ENCODE assay signal across 17 cellular contexts in the genomic region with DNA sequence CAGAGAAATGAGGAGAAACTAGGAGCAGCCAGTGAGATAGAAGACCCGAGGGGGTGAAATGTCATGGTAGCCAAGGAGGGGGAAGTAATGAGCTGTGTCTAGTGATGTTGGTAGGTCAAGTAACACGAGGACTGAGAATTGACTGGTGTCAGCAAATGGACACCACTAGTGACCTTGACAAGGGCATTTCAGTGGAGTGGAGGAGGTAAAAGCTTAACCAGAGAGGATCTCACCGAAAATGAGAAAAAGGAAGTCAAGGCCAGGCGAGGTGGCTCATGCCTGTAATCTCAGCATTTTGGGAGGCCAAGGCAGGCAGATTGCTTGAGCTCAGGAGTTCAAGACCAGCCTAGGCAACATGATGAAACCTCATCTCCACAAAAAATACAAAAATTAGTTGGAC. TPM values are rescaled to one million over a fixed set of nuclear protein-coding genes. Genes with fewer than 3 reads are reported as not detected.
DNase-seq lines count a peak whose midpoint lies in the region; ATAC-seq, FAIRE-seq and TF ChIP-seq lines count a peak whose summit lies in the region.
"Had no signal": no experiment of that assay in that cellular context is flagged by ENCODE, and none has a peak within 500 bp of the region (broad histone marks: within the 10 kb centered on the region; RNA-seq: fewer than 3 reads in every experiment).

No MANE protein-coding gene starts in this region.

- no peaks in the 10 kb centered on the region for H4K20me1 ChIP-seq in K562 (replicated peaks; ENCODE audit: control insufficient read depth, insufficient read depth, low read length)

- peak overlapping the region; percentile 26 for H3K4me3 Mint-ChIP-seq in CD4-positive, alpha-beta T cell
- H3K4me3 Mint-ChIP-seq in nephron (peak overlapping the region; percentile 2 to 65 (median 34)), type B pancreatic cell (peak overlapping the region; percentile 7)
- H3K4me3 Mint-ChIP-seq: H9 had no signal

- no peak for DNase-seq in CD4-positive, alpha-beta T cell
- DNase-seq in K562 (ENCODE audit: extremely low read depth in 1 of 4, low spot score in 3 of 4) (peak in 1 of 4 experiments; percentile 21), type B pancreatic cell (ENCODE audit: extremely low spot score, unreplicated experiment) (no peak), iPS-NIHi7 (ENCODE audit: extremely low spot score) (no peak), thyroid gland (no peak)
- no peak for DNase-seq in activated CD4-positive, alpha-beta T cell treated with anti-CD3 and anti-CD28 coated beads for 4 hours
- DNase-seq: BE2C; C1 segment of cervical spinal cord; CD4-positive, alpha-beta memory T cell; DMS153; DMS79; GDM1; GOT3; H9 had no signal

- H3K4me1 ChIP-seq in K562 (replicated peaks in 1 of 2; ENCODE audit: control insufficient read depth in 2 of 2, insufficient read depth in 2 of 2, low read length in 2 of 2) (peaks cover 10 to 15% of the 10 kb centered on the region in 2 experiments; a peak in 4 of 5 replicates), thyroid gland (peaks cover 7 to 8% of the 10 kb centered on the region in 2 donors)
- H3K4me1 ChIP-seq: BE2C had no signal

- no peak for TF ChIP-seq RAD21 in K562 (CRISPR knock-in tag; conservative IDR thresholded peaks at IDR 0.05 in 1 of 2, IDR thresholded peaks at IDR 0.05 in 1 of 2)

- H3K36me3 ChIP-seq in K562 (ENCODE audit: control insufficient read depth, insufficient read depth, low read length) (no peaks in the 10 kb centered on the region), thyroid gland (no peaks in the 10 kb centered on the region)
- H3K36me3 ChIP-seq: BE2C had no signal

- peaks cover 7% of the 10 kb centered on the region for H3K36me3 Mint-ChIP-seq in CD4-positive, alpha-beta T cell (ENCODE audit: low read depth)
- H3K36me3 Mint-ChIP-seq in nephron (ENCODE audit: low read depth) (no peaks in the 10 kb centered on the region), type B pancreatic cell (no peaks in the 10 kb centered on the region)

- no peak for TF ChIP-seq CTCF in CD4-positive, alpha-beta T cell (IDR thresholded peaks at IDR 0.05)
- TF ChIP-seq CTCF in K562 (IDR thresholded peaks at IDR 0.05 in 2 of 3, conservative IDR thresholded peaks at IDR 0.05 in 1 of 3; ENCODE audit: insufficient read depth in 2 of 3, low read depth in 1 of 3, low read length in 3 of 3) = no peak
- no peak for TF ChIP-seq CTCF in nephron (IDR thresholded peaks at IDR 0.05; ENCODE audit: unreplicated experiment in 3 of 3)
- no peak for TF ChIP-seq CTCF in type B pancreatic cell (conservative IDR thresholded peaks at IDR 0.05)
- no peak for TF ChIP-seq CTCF in thyroid gland (IDR thresholded peaks at IDR 0.05)

- ATAC-seq in CD4-positive, alpha-beta T cell (ENCODE audit: poor library complexity) = no peak
- no peak for ATAC-seq in K562

- CTCF ChIA-PET in CD4-positive, alpha-beta T cell (lab: Charles Lee) = interaction anchor here (0.8 kb wide), 1 partner anchor 17 kb away, joined by 5 read pairs; no protein-coding TSS in a partner anchor
- CTCF ChIA-PET in K562 (lab: Yijun Ruan, JAX; ENCODE audit: low intra/inter-chr PET ratio) = no interaction called here

- peak overlapping the region; percentile 87 for H2AFZ ChIP-seq in K562 (ENCODE audit: low read depth, low read length)

- H3K27me3 Mint-ChIP-seq in CD4-positive, alpha-beta T cell = no peaks in the 10 kb centered on the region
- H3K27me3 Mint-ChIP-seq in nephron (ENCODE audit: low read depth) = peaks cover 5% of the 10 kb centered on the region
- no peaks in the 10 kb centered on the region for H3K27me3 Mint-ChIP-seq in type B pancreatic cell

- H3K4me2 ChIP-seq in K562 (ENCODE audit: insufficient read depth, low read length) = no peak overlapping the region

- FAIRE-seq in K562 (lab: Jason Lieb, UNC) = no peak
- FAIRE-seq: GM12892, GM18507 had no signal

- intact Hi-C loops in CD4-positive, alpha-beta T cell (cut with DNase I, micrococcal nuclease) = loop anchor here in 1 of 2 experiments (10.0 kb wide), 2 partner anchors 292 to 668 kb away; a partner anchor contains a TSS
- intact Hi-C loops in K562 (cut with micrococcal nuclease) (loop anchor here (10.0 kb wide), 1 partner anchor 122 kb away; a partner anchor contains a TSS), thyroid gland (cut with DNase I) (loop anchor here (10.0 kb wide), 1 partner anchor 192 kb away; no protein-coding TSS in a partner anchor)

- H3K79me2 ChIP-seq in K562 (ENCODE audit: control insufficient read depth, insufficient read depth, low read length) = peaks cover 19% of the 10 kb centered on the region

- POLR2A ChIA-PET in CD4-positive, alpha-beta T cell (lab: Charles Lee) = interaction anchor here (4.4 kb wide), 1 partner anchor 20 kb away, joined by 36 read pairs; no protein-coding TSS in a partner anchor
- POLR2A ChIA-PET in K562 (lab: Yijun Ruan, JAX) = interaction anchor here (0.6 to 1.3 kb wide), 5 partner anchors 8 to 1887 kb away, joined by 3 to 4 read pairs (median 3); no protein-coding TSS in a partner anchor

- H3K9me3 ChIP-seq in CD4-positive, alpha-beta T cell (ENCODE audit: control insufficient read depth, low read length) = no peaks in the 10 kb centered on the region
- H3K9me3 ChIP-seq in K562 (replicated peaks; ENCODE audit: control insufficient read depth, insufficient read depth, low read depth, low read length) = no peaks in the 10 kb centered on the region
- no peaks in the 10 kb centered on the region for H3K9me3 ChIP-seq in thyroid gland
- H3K9me3 ChIP-seq: BE2C had no signal

- no peaks in the 10 kb centered on the region for H3K9me1 ChIP-seq in K562 (ENCODE audit: control insufficient read depth, insufficient read depth, low read length)

- no peaks in the 10 kb centered on the region for H3K27me3 ChIP-seq in CD4-positive, alpha-beta T cell (ENCODE audit: control insufficient read depth, insufficient read depth, low read length)
- H3K27me3 ChIP-seq in K562 (ENCODE audit: control insufficient read depth in 2 of 2, insufficient read depth in 2 of 2, low read length in 2 of 2) (no peaks in the 10 kb centered on the region), thyroid gland (no peaks in the 10 kb centered on the region)
- H3K27me3 ChIP-seq: BE2C had no signal

- in situ Hi-C loops in K562 (cut with MboI) = no loop called here

- H3K27ac ChIP-seq in CD4-positive, alpha-beta T cell (ENCODE audit: low read depth, low read length) = no peak overlapping the region
- no peak overlapping the region for H3K27ac ChIP-seq in K562 (ENCODE audit: extremely low read depth, low read depth, low read length)
- H3K27ac ChIP-seq in thyroid gland = no peak overlapping the region

- 33% methylated on average over 4 of the region's 4 CpGs for WGBS in K562 (ENCODE audit: insufficient coverage, low coverage, missing lambda C conversion rate)
- WGBS in thyroid gland, 2 donors = 90 to 91% methylated on average over 4 of the region's 4 CpGs

- TF ChIP-seq EP300 in K562 (IDR thresholded peaks at IDR 0.05; ENCODE audit: low read length) = no peak

- H3K4me1 Mint-ChIP-seq in CD4-positive, alpha-beta T cell (ENCODE audit: low read depth) = peaks cover 37% of the 10 kb centered on the region
- H3K4me1 Mint-ChIP-seq in nephron (peaks cover 21% of the 10 kb centered on the region), type B pancreatic cell (ENCODE audit: unreplicated experiment) (peaks cover 18% of the 10 kb centered on the region)

- BruUV-seq in K562 (replicated peaks; lab: Mats Ljungman, UMichigan) = no TSS peak

- H3K27ac Mint-ChIP-seq in CD4-positive, alpha-beta T cell = no peak overlapping the region
- peak overlapping the region in 1 of 3 experiments; percentile 8 for H3K27ac Mint-ChIP-seq in nephron
- H3K27ac Mint-ChIP-seq in type B pancreatic cell = no peak overlapping the region

- no peak for TF ChIP-seq POLR2A in K562 (conservative IDR thresholded peaks at IDR 0.05)
- no peak for TF ChIP-seq POLR2A in thyroid gland (IDR thresholded peaks at IDR 0.05)

- H3K4me3 ChIP-seq in K562 = no peak overlapping the region
- no peak overlapping the region for H3K4me3 ChIP-seq in thyroid gland (replicated peaks in 1 of 3)

- no peak overlapping the region for H3K9ac ChIP-seq in K562 (ENCODE audit: insufficient read depth in 1 of 2, low read depth in 2 of 2, low read length in 2 of 2)

- H3K9me3 Mint-ChIP-seq in CD4-positive, alpha-beta T cell = no peaks in the 10 kb centered on the region
- H3K9me3 Mint-ChIP-seq in nephron (no peaks in the 10 kb centered on the region), type B pancreatic cell (no peaks in the 10 kb centered on the region)
- H3K9me3 Mint-ChIP-seq: H9 had no signal

RNA-seq across cellular contexts. Expression of a gene that starts 3.0 kb away (rescaled TPM):
- 10 to 100 TPM; 14.1 to 16.1 TPM for total RNA-seq in CD4-positive, alpha-beta T cell
- 36.6 and 41.8 TPM in 2 replicates for total RNA-seq in K562 (2011; cell fraction: chromatin; rRNA removed; ENCODE audit: low replicate concordance)
- total RNA-seq in K562 (2011; cell fraction: nucleolus; rRNA removed) = 10.1 and 12.7 TPM in 2 replicates
- total RNA-seq in K562 (2011; cell fraction: nucleoplasm; rRNA removed) = 13.9 and 15.3 TPM in 2 replicates
- 12.2 and 15.7 TPM in 2 replicates for total RNA-seq in K562 (2014; rRNA removed)
- total RNA-seq in K562 (2014; rRNA removed; fragmentation: Illumina TruSeq; extraction: Trizol) = 22.2 and 24.5 TPM in 2 replicates
- 18.7 and 21.0 TPM in 2 replicates for total RNA-seq in K562 (2015; rRNA removed; fragmentation: Illumina TruSeq; extraction: Trizol)
- 19.7 and 20.4 TPM in 2 replicates for total RNA-seq in K562 (2021)
- polyA plus RNA-seq in K562 (2011; rRNA removed) = 18.1 and 18.4 TPM in 2 replicates
- polyA plus RNA-seq in K562 (2011; cell fraction: cytosol; rRNA removed) = 6.6 and 10.7 TPM in 2 replicates
- polyA plus RNA-seq in K562 (2011; cell fraction: nucleus; rRNA removed) = 4.6 and 6.0 TPM in 2 replicates
- polyA plus RNA-seq in K562 (2012) = 6.2 and 6.5 TPM in 2 replicates
- polyA plus RNA-seq in K562 (2014; fragmentation: Illumina TruSeq; extraction: Trizol) = 8.5 and 9.2 TPM in 2 replicates
- polyA plus RNA-seq in K562 (2014; fragmentation: Nextera tagmentation; extraction: Ambion mirVana) = 1 to 10 TPM; 4.9 to 6.1 TPM
- 7.9 and 8.8 TPM in 2 replicates for polyA plus RNA-seq in K562 (2014; rRNA removed)
- polyA minus RNA-seq in K562 (2011; rRNA and poly(A)+ RNA removed) = 43.7 and 54.2 TPM in 2 replicates
- polyA minus RNA-seq in K562 (2011; cell fraction: cytosol; rRNA and poly(A)+ RNA removed) = 13.9 and 15.0 TPM in 2 replicates
- 11.4 and 26.4 TPM in 2 replicates for polyA minus RNA-seq in K562 (2011; cell fraction: nucleus; rRNA and poly(A)+ RNA removed)
- 23.1 and 32.3 TPM in 2 replicates for total RNA-seq in type B pancreatic cell (ENCODE audit: low replicate concordance)
- total RNA-seq in thyroid gland = 10 to 100 TPM; 64.8 to 88.2 (median 82.2) TPM

RNA-seq across cellular contexts. Expression of a gene that starts 25.1 kb away (rescaled TPM):
- total RNA-seq in CD4-positive, alpha-beta T cell = 1 to 10 TPM in 1 of 2 experiments, under 1 TPM in 1; 0.99 to 1.1 TPM
- 16.7 and 21.2 TPM in 2 replicates for total RNA-seq in K562 (2011; cell fraction: chromatin; rRNA removed; ENCODE audit: low replicate concordance)
- 11.3 and 11.4 TPM in 2 replicates for total RNA-seq in K562 (2011; cell fraction: nucleolus; rRNA removed)
- total RNA-seq in K562 (2011; cell fraction: nucleoplasm; rRNA removed) = 16.6 and 20.1 TPM in 2 replicates
- total RNA-seq in K562 (2014; rRNA removed) (19.4 and 22.9 TPM in 2 replicates), K562 (2014; rRNA removed; fragmentation: Illumina TruSeq; extraction: Trizol) (48.8 and 50.2 TPM in 2 replicates), K562 (2015; rRNA removed; fragmentation: Illumina TruSeq; extraction: Trizol) (50.6 and 53.9 TPM in 2 replicates), K562 (2021) (59.3 and 61.3 TPM in 2 replicates), type B pancreatic cell (ENCODE audit: low replicate concordance) (25.1 and 27.9 TPM in 2 replicates), thyroid gland (10 to 100 TPM; 10.6 to 14.7 (median 11.5) TPM)
- polyA plus RNA-seq in K562 (2011; rRNA removed) (42.7 and 51.0 TPM in 2 replicates), K562 (2014; fragmentation: Illumina TruSeq; extraction: Trizol) (37.3 and 45.9 TPM in 2 replicates), K562 (2014; fragmentation: Nextera tagmentation; extraction: Ambion mirVana) (10 to 100 TPM; 59.6 to 82.8 TPM), K562 (2014; rRNA removed) (34.2 and 43.7 TPM in 2 replicates)
- polyA plus RNA-seq in K562 (2011; cell fraction: cytosol; rRNA removed) = 36.2 and 36.6 TPM in 2 replicates
- polyA plus RNA-seq in K562 (2011; cell fraction: nucleus; rRNA removed) = 10.2 and 11.7 TPM in 2 replicates
- polyA plus RNA-seq in K562 (2012) = 34.6 and 49.3 TPM in 2 replicates
- polyA minus RNA-seq in K562 (2011; rRNA and poly(A)+ RNA removed) = 41.9 and 45.6 TPM in 2 replicates
- polyA minus RNA-seq in K562 (2011; cell fraction: cytosol; rRNA and poly(A)+ RNA removed) = 13.6 and 15.3 TPM in 2 replicates
- 3.8 and 6.0 TPM in 2 replicates for polyA minus RNA-seq in K562 (2011; cell fraction: nucleus; rRNA and poly(A)+ RNA removed)

Comparison
In these comparisons a context has a peak if more than half of its experiments do, and no peak if none do; other contexts are left out.
1. RNA of a gene that starts 25.1 kb away (total RNA-seq): 11.3 to 61.3 TPM in K562, 25.1 to 27.9 TPM in type B pancreatic cell and 10.6 to 14.7 TPM in thyroid gland; 0.99 to 1.1 TPM in CD4-positive, alpha-beta T cell; every median in the first group is over 4 times any median in the second.
2. Peak in every context shown above with its lines, with median percentiles within 50 percentile points of each other: H3K4me3 Mint-ChIP-seq.